ENCODE assay signal across 19 cellular contexts in genomic region chr3:65978116-65978515, GRCh38.
"Had no signal": no experiment of that assay in that cellular context is flagged by ENCODE, and none has a peak within 500 bp of the region (broad histone marks: within the 10 kb centered on the region; RNA-seq: fewer than 3 reads in every experiment).

No MANE protein-coding gene starts in this region.

- H3K27ac ChIP-seq: cardiac muscle cell, epithelial cell of prostate, left lung, psoas muscle had no signal

- H3K4me1 ChIP-seq: left lung had no signal

- H3K27me3 Mint-ChIP-seq: activated CD4-positive, alpha-beta T cell treated with anti-CD3 and anti-CD28 coated beads, Interleukin-2, amount 10 ng/mL, durations not matched to agents 7 days and 5 days; activated naive CD8-positive, alpha-beta T cell treated with anti-CD3 and anti-CD28 coated beads, Interleukin-2, amount 50 U/mL, for 24 hours; effector memory CD8-positive, alpha-beta T cell; naive B cell had no signal

- ATAC-seq: activated CD8-positive, alpha-beta T cell treated with anti-CD3 and anti-CD28 coated beads, Interleukin-2, amount 10 ng/mL, durations not matched to agents 7 days and 5 days; activated naive CD8-positive, alpha-beta T cell treated with anti-CD3 and anti-CD28 coated beads, Interleukin-2, amount 50 U/mL, for 24 hours; effector memory CD8-positive, alpha-beta T cell; left lung; psoas muscle; stimulated activated naive CD8-positive, alpha-beta T cell treated with anti-CD3 and anti-CD28 coated beads, Interleukin-15, amount 100 ng/mL, for 72 hours had no signal

- H3K4me3 ChIP-seq: cardiac muscle cell, left lung, psoas muscle had no signal

- H3K4me1 Mint-ChIP-seq: activated CD4-positive, alpha-beta T cell treated with anti-CD3 and anti-CD28 coated beads, Interleukin-2, amount 10 ng/mL, durations not matched to agents 7 days and 5 days; activated naive CD8-positive, alpha-beta T cell treated with anti-CD3 and anti-CD28 coated beads, Interleukin-2, amount 50 U/mL, for 24 hours; naive B cell; stimulated activated naive CD8-positive, alpha-beta T cell treated with anti-CD3 and anti-CD28 coated beads, Interleukin-15, amount 100 ng/mL, for 72 hours had no signal

- H3K9me3 ChIP-seq: left lung, psoas muscle had no signal

- H3K4me3 Mint-ChIP-seq: activated CD4-positive, alpha-beta T cell treated with anti-CD3 and anti-CD28 coated beads, Interleukin-2, amount 10 ng/mL, durations not matched to agents 7 days and 5 days; activated CD8-positive, alpha-beta T cell treated with anti-CD3 and anti-CD28 coated beads, Interleukin-2, amount 10 ng/mL, durations not matched to agents 7 days and 5 days; activated naive CD4-positive, alpha-beta T cell treated with anti-CD3 and anti-CD28 coated beads for 36 hours; activated naive CD8-positive, alpha-beta T cell treated with anti-CD3 and anti-CD28 coated beads, Interleukin-2, amount 50 U/mL, for 24 hours; activated T-cell treated with anti-CD3 and anti-CD28 coated beads, Interleukin-2, amount 50 U/mL, for 24 hours; effector memory CD8-positive, alpha-beta T cell; naive B cell; neural crest cell; stimulated activated naive CD8-positive, alpha-beta T cell treated with anti-CD3 and anti-CD28 coated beads, Interleukin-15, amount 100 ng/mL, for 72 hours had no signal

- H3K27me3 ChIP-seq: cardiac muscle cell, left lung had no signal

- H3K27ac Mint-ChIP-seq: activated CD4-positive, alpha-beta T cell treated with anti-CD3 and anti-CD28 coated beads, Interleukin-2, amount 10 ng/mL, durations not matched to agents 7 days and 5 days; activated CD8-positive, alpha-beta T cell treated with anti-CD3 and anti-CD28 coated beads, Interleukin-2, amount 10 ng/mL, durations not matched to agents 7 days and 5 days; activated naive CD4-positive, alpha-beta T cell treated with anti-CD3 and anti-CD28 coated beads for 36 hours; activated naive CD8-positive, alpha-beta T cell treated with anti-CD3 and anti-CD28 coated beads, Interleukin-2, amount 50 U/mL, for 24 hours; activated T-cell treated with anti-CD3 and anti-CD28 coated beads, Interleukin-2, amount 50 U/mL, for 24 hours; effector memory CD8-positive, alpha-beta T cell; naive B cell had no signal

- H3K9me3 Mint-ChIP-seq: activated CD4-positive, alpha-beta T cell treated with anti-CD3 and anti-CD28 coated beads, Interleukin-2, amount 10 ng/mL, durations not matched to agents 7 days and 5 days; neural crest cell had no signal

- H3K36me3 ChIP-seq: cardiac muscle cell, left lung had no signal

- H3K36me3 Mint-ChIP-seq: naive B cell had no signal

- DNase-seq: activated CD4-positive, alpha-beta T cell treated with anti-CD3 and anti-CD28 coated beads, Interleukin-2, amount 10 ng/mL, durations not matched to agents 7 days and 5 days; activated CD4-positive, CD25-positive, alpha-beta regulatory T cell; activated CD8-positive, alpha-beta T cell treated with anti-CD3 and anti-CD28 coated beads, Interleukin-2, amount 10 ng/mL, durations not matched to agents 7 days and 5 days; activated naive CD4-positive, alpha-beta T cell treated with anti-CD3 and anti-CD28 coated beads for 36 hours; activated naive CD8-positive, alpha-beta T cell treated with anti-CD3 and anti-CD28 coated beads, Interleukin-2, amount 50 U/mL, for 24 hours; activated T-cell treated with anti-CD3 and anti-CD28 coated beads, Interleukin-2, amount 50 U/mL, for 24 hours; effector memory CD8-positive, alpha-beta T cell; kidney; left lung; naive B cell; psoas muscle; right cardiac atrium; stimulated activated CD4-positive, alpha-beta T cell treated with anti-CD3 and anti-CD28 coated beads, Interleukin-15, amount 100 ng/mL, for 24 hours; stimulated activated CD4-positive, alpha-beta T cell treated with anti-CD3 and anti-CD28 coated beads, Interleukin-2, amount 100 ng/mL, for 48 hours; stimulated activated naive CD8-positive, alpha-beta T cell treated with anti-CD3 and anti-CD28 coated beads, Interleukin-15, amount 100 ng/mL, for 72 hours; T1000 had no signal
